Comparison of ENCODE assay signal across 13 cellular contexts in the genomic region with DNA sequence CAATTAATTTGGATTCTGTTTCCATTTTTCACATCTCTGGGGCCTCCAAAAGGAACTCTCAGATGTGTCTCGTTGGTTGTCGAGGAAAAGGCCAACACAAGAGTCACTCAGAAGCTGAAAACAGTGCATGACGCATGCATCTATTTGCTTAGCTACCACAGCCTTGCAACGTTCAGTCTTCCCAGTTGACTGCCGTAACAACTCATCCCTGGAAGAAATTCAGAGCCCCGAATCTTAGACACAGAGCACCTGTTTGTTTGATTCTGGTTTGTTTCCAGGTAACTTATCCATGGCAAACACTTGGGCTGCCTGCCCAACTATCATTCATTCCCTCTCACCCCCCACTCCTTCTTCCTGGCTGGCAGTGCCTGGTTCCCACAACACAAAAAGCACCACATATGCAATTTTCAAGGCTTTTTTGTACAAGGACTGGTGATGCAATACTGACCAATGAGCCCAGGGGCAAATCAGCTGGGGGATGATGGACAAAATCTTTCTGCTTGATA.
DNase-seq lines count a peak whose midpoint lies in the region; ATAC-seq and TF ChIP-seq lines count a peak whose summit lies in the region.
"Had no signal": no experiment of that assay in that cellular context is flagged by ENCODE, and none has a peak within 500 bp of the region (broad histone marks: within the 10 kb centered on the region; RNA-seq: fewer than 3 reads in every experiment).

No MANE protein-coding gene starts in this region.

- H3K9me3 Mint-ChIP-seq in brain = no peaks in the 10 kb centered on the region
- no peaks in the 10 kb centered on the region for H3K9me3 Mint-ChIP-seq in stimulated activated effector memory CD8-positive, alpha-beta T cell treated with anti-CD3 and anti-CD28 coated beads, Interleukin-12 subunit alpha, Interleukin-12 subunit beta, amount 100 ng/mL, for 72 hours
- H3K9me3 Mint-ChIP-seq: activated T-helper 1 cell treated with anti-CD3 and anti-CD28 coated beads, Interleukin-12 subunit alpha, Interleukin-12 subunit beta, Interleukin-2, Interleukin-4 antibody, amounts not matched to agents 30 ng/mL and 10 ng/mL and 1 ng/mL, durations not matched to agents 14 hours and 24 hours and 36 hours; CD8-positive, alpha-beta memory T cell; naive thymus-derived CD8-positive, alpha-beta T cell had no signal

- H3K27me3 ChIP-seq in Panc1 (ENCODE audit: control insufficient read depth, insufficient read depth, low read length) (no peaks in the 10 kb centered on the region), lower lobe of right lung (ENCODE audit: low read depth) (no peaks in the 10 kb centered on the region)

- H3K4me1 ChIP-seq in Panc1 (ENCODE audit: control insufficient read depth, insufficient read depth, low read length) = peaks cover 15% of the 10 kb centered on the region
- no peaks in the 10 kb centered on the region for H3K4me1 ChIP-seq in lower lobe of right lung

- H3K4me3 Mint-ChIP-seq in brain = peak overlapping the region in 2 of 5 experiments; percentile 7 to 36
- H3K4me3 Mint-ChIP-seq in stimulated activated effector memory CD8-positive, alpha-beta T cell treated with anti-CD3 and anti-CD28 coated beads, Interleukin-12 subunit alpha, Interleukin-12 subunit beta, amount 100 ng/mL, for 72 hours = no peak overlapping the region
- H3K4me3 Mint-ChIP-seq: activated T-helper 1 cell treated with anti-CD3 and anti-CD28 coated beads, Interleukin-12 subunit alpha, Interleukin-12 subunit beta, Interleukin-2, Interleukin-4 antibody, amounts not matched to agents 30 ng/mL and 10 ng/mL and 1 ng/mL, durations not matched to agents 14 hours and 24 hours and 36 hours; CD8-positive, alpha-beta memory T cell; naive thymus-derived CD8-positive, alpha-beta T cell had no signal

- peak overlapping the region; percentile 87 for H3K27ac ChIP-seq in Panc1 (ENCODE audit: low read length)
- H3K27ac ChIP-seq in lower lobe of right lung = peak overlapping the region; percentile 8

- intact Hi-C loops in Panc1 (cut with micrococcal nuclease; ENCODE audit: unreplicated experiment) = no loop called here
- intact Hi-C loops in lower lobe of right lung (cut with DNase I) = no loop called here

- POLR2A ChIA-PET in Panc1 (lab: Charles Lee) = no interaction called here

- H3K36me3 ChIP-seq in Panc1 (ENCODE audit: control insufficient read depth, insufficient read depth, low read length) = peaks cover 26% of the 10 kb centered on the region
- H3K36me3 ChIP-seq in lower lobe of right lung = peaks cover 75% of the 10 kb centered on the region

- CTCF ChIA-PET in Panc1 (lab: Charles Lee) = interaction anchor here (2.3 kb wide), 1 partner anchor 88 kb away, joined by 12 read pairs; no protein-coding TSS in a partner anchor

- H3K4me1 Mint-ChIP-seq in brain = peaks cover 11% of the 10 kb centered on the region
- peaks cover 7% of the 10 kb centered on the region for H3K4me1 Mint-ChIP-seq in stimulated activated effector memory CD8-positive, alpha-beta T cell treated with anti-CD3 and anti-CD28 coated beads, Interleukin-12 subunit alpha, Interleukin-12 subunit beta, amount 100 ng/mL, for 72 hours

- peaks cover 84% of the 10 kb centered on the region for H3K36me3 Mint-ChIP-seq in brain
- H3K36me3 Mint-ChIP-seq in stimulated activated effector memory CD8-positive, alpha-beta T cell treated with anti-CD3 and anti-CD28 coated beads, Interleukin-12 subunit alpha, Interleukin-12 subunit beta, amount 100 ng/mL, for 72 hours = peaks cover 93% of the 10 kb centered on the region

- peak overlapping the region in 4 of 5 experiments; percentile 85 to 87 (median 86) for H3K27ac Mint-ChIP-seq in brain
- H3K27ac Mint-ChIP-seq in stimulated activated effector memory CD8-positive, alpha-beta T cell treated with anti-CD3 and anti-CD28 coated beads, Interleukin-12 subunit alpha, Interleukin-12 subunit beta, amount 100 ng/mL, for 72 hours = peak overlapping the region; percentile 73
- H3K27ac Mint-ChIP-seq: activated T-helper 1 cell treated with anti-CD3 and anti-CD28 coated beads, Interleukin-12 subunit alpha, Interleukin-12 subunit beta, Interleukin-2, Interleukin-4 antibody, amounts not matched to agents 30 ng/mL and 10 ng/mL and 1 ng/mL, durations not matched to agents 14 hours and 24 hours and 36 hours had no signal

- H3K9me3 ChIP-seq in Panc1 (ENCODE audit: control insufficient read depth, insufficient read depth, low read depth, low read length) = no peaks in the 10 kb centered on the region
- H3K9me3 ChIP-seq in lower lobe of right lung = no peaks in the 10 kb centered on the region

- TF ChIP-seq CTCF in Panc1 (IDR thresholded peaks at IDR 0.05) (no peak), brain (conservative IDR thresholded peaks at IDR 0.05) (no peak), lower lobe of right lung (IDR thresholded peaks at IDR 0.05) (no peak), GM13977 (IDR thresholded peaks at IDR 0.05; ENCODE audit: extremely low read depth, insufficient read depth, missing control alignments) (no peak)

- H3K27me3 Mint-ChIP-seq in brain = no peaks in the 10 kb centered on the region
- H3K27me3 Mint-ChIP-seq: CD8-positive, alpha-beta memory T cell; naive thymus-derived CD8-positive, alpha-beta T cell had no signal

- in situ Hi-C loops in Panc1 (cut with HindIII; ENCODE audit: low pct_unique_long_range_greater_than_20kb, low sequenced_read_pairs) = no loop called here
- in situ Hi-C loops in GM13977 (cut with MboI; ENCODE audit: low pct_unique_long_range_greater_than_20kb, low sequenced_read_pairs, unreplicated experiment) = no loop called here

- DNase-seq in Panc1 (ENCODE audit: low read depth, low spot score) (peak; percentile 77), lower lobe of right lung (no peak), NCI-H2171 treated with DMSO at 0.1 percent for 48 hours (lab: John Stamatoyannopoulos, UW) (no peak), GM13977 (ENCODE audit: low spot score) (no peak)
- no peak for DNase-seq in stimulated activated effector memory CD8-positive, alpha-beta T cell treated with anti-CD3 and anti-CD28 coated beads, Interleukin-12 subunit alpha, Interleukin-12 subunit beta, amount 100 ng/mL, for 72 hours (ENCODE audit: low spot score in 2 of 2)
- DNase-seq: activated CD4-positive, alpha-beta T cell treated with anti-CD3 and anti-CD28 coated beads for 1 hour; CD8-positive, alpha-beta memory T cell; MV-4-11; naive thymus-derived CD8-positive, alpha-beta T cell; NCI-H510A treated with DMSO at 0.1 percent for 48 hours had no signal

- no TSS peak for BruUV-seq in Panc1 (replicated peaks; lab: Mats Ljungman, UMichigan)

- H3K4me3 ChIP-seq in Panc1 (ENCODE audit: low read depth in 2 of 2, low read length in 2 of 2) = no peak overlapping the region
- no peak overlapping the region for H3K4me3 ChIP-seq in lower lobe of right lung

- ATAC-seq in Panc1 = peak; percentile 93
- ATAC-seq in lower lobe of right lung = peak; percentile 87 to 94
- ATAC-seq in stimulated activated effector memory CD8-positive, alpha-beta T cell treated with anti-CD3 and anti-CD28 coated beads, Interleukin-12 subunit alpha, Interleukin-12 subunit beta, amount 100 ng/mL, for 72 hours = no peak
- no peak for ATAC-seq in HG03442 (IDR thresholded peaks at IDR 0.05; ENCODE audit: unreplicated experiment)
- ATAC-seq: naive thymus-derived CD8-positive, alpha-beta T cell had no signal

Comparison
In these comparisons a context has a peak if more than half of its experiments do, and no peak if none do; other contexts are left out.
1. ATAC-seq: peak in Panc1 (single experiment) and lower lobe of right lung (2 of 2); none in stimulated activated effector memory CD8-positive, alpha-beta T cell treated with anti-CD3 and anti-CD28 coated beads, Interleukin-12 subunit alpha, Interleukin-12 subunit beta, amount 100 ng/mL, for 72 hours (single experiment) and HG03442 (single experiment).